In the genomic region with DNA sequence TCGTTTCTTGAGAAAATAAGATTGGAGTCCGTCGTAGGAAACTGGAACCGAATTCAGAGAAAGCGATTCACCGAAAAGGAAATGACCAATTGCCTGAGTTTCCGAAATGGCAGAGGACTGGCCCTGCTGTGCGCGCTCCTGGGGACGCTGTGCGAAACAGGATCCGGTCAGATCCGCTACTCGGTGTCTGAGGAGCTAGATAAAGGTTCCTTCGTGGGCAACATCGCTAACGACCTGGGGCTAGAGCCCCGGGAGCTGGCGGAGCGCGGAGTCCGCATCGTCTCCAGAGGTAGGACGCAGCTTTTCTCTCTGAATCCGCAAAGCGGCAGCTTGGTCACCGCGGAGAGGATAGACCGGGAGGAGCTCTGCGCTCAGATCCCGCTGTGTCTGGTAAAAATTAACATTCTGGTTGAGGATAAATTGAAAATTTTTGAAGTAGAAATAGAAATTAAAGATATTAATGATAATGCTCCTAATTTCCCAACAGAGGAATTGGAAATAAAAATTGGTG, we compare ENCODE assay signal across 7 cellular contexts. TPM values are rescaled to one million over a fixed set of nuclear protein-coding genes. Genes with fewer than 3 reads are reported as not detected.
DNase-seq lines count a peak whose midpoint lies in the region; ATAC-seq, FAIRE-seq and TF ChIP-seq lines count a peak whose summit lies in the region.
"Had no signal": no experiment of that assay in that cellular context is flagged by ENCODE, and none has a peak within 500 bp of the region (broad histone marks: within the 10 kb centered on the region; RNA-seq: fewer than 3 reads in every experiment).

No MANE protein-coding gene starts in this region.

- H3K4me1 Mint-ChIP-seq in GM23338, result no peaks in the 10 kb centered on the region; the same call in 2 of the 3 replicates
- no peaks in the 10 kb centered on the region for H3K4me1 Mint-ChIP-seq in neural crest cell
- H3K4me1 Mint-ChIP-seq: nephron progenitor cell had no signal

- H3K27ac Mint-ChIP-seq in GM23338 (no peak overlapping the region), neural crest cell (ENCODE audit: unreplicated experiment) (no peak overlapping the region)
- H3K27ac Mint-ChIP-seq: nephron progenitor cell had no signal

- H3K79me2 ChIP-seq in GM23338 (replicated peaks; ENCODE audit: insufficient read depth), result no peaks in the 10 kb centered on the region

- H3K9me3 Mint-ChIP-seq in GM23338 (peaks cover 70% of the 10 kb centered on the region), neural crest cell (peaks cover 25% of the 10 kb centered on the region)

- no peaks in the 10 kb centered on the region for H3K9me2 ChIP-seq in GM23338 (ENCODE audit: insufficient read depth)

- no peak for ATAC-seq in GM23338
- ATAC-seq in GM18858 (IDR thresholded peaks at IDR 0.05; ENCODE audit: unreplicated experiment), result no peak

- H3K36me3 Mint-ChIP-seq in GM23338 (ENCODE audit: low read depth) (peaks cover 34% of the 10 kb centered on the region), neural crest cell (ENCODE audit: low read depth) (peaks cover 16% of the 10 kb centered on the region)

- no peak for FAIRE-seq in bronchial epithelial cell (lab: Jason Lieb, UNC)

- TF ChIP-seq CTCF in GM23338 (conservative IDR thresholded peaks at IDR 0.05; ENCODE audit: low read depth in 2 of 2), result 0 out of 4 replicates have a peak, but pooled peaks of 1 of the 2 experiments have one; percentile 8
- no peak for TF ChIP-seq CTCF in bronchial epithelial cell (IDR thresholded peaks at IDR 0.05; ENCODE audit: insufficient read depth, low read length, severe bottlenecking)
- peak; percentile 18 for TF ChIP-seq CTCF in neural crest cell (conservative IDR thresholded peaks at IDR 0.05)

- H3F3A ChIP-seq in GM23338 (replicated peaks; ENCODE audit: low read depth), result no peaks in the 10 kb centered on the region

- H4K20me1 ChIP-seq in GM23338 (replicated peaks; ENCODE audit: insufficient read depth), result no peaks in the 10 kb centered on the region

- H3K36me3 ChIP-seq in GM23338 (ENCODE audit: insufficient read depth) (no peaks in the 10 kb centered on the region), bronchial epithelial cell (ENCODE audit: control insufficient read depth, insufficient read depth, low read length) (no peaks in the 10 kb centered on the region)

- H3K4me2 ChIP-seq in GM23338, result no peak overlapping the region

- H3K4me1 ChIP-seq in GM23338 (ENCODE audit: insufficient read depth), result no peaks in the 10 kb centered on the region

- peak overlapping the region; percentile 66; the same call in 1 of the 2 replicates for H2AFZ ChIP-seq in GM23338

- H3K27me3 ChIP-seq in GM23338 (ENCODE audit: insufficient read depth) (no peaks in the 10 kb centered on the region), bronchial epithelial cell (ENCODE audit: control insufficient read depth, insufficient read depth, low read length) (no peaks in the 10 kb centered on the region)

- DNase-seq in GM23338 (ENCODE audit: low spot score) (no peak), bronchial epithelial cell (ENCODE audit: low read depth) (no peak), neural crest cell (ENCODE audit: low read depth, low spot score) (no peak), NCI-H1436 (lab: John Stamatoyannopoulos, UW) (no peak), NK-92 (lab: John Stamatoyannopoulos, UW; ENCODE audit: unreplicated experiment) (no peak)
- DNase-seq: nephron progenitor cell had no signal

- H3K27ac ChIP-seq in GM23338 (ENCODE audit: low read depth), result no peak overlapping the region

- no peak overlapping the region for H3K4me3 ChIP-seq in GM23338
- H3K4me3 ChIP-seq in bronchial epithelial cell (ENCODE audit: low read depth, low read length), result peak overlapping the region; percentile 2

- H3K4me3 Mint-ChIP-seq in GM23338 (no peak overlapping the region), neural crest cell (no peak overlapping the region)
- H3K4me3 Mint-ChIP-seq: nephron progenitor cell had no signal

- H3K27me3 Mint-ChIP-seq in GM23338 (ENCODE audit: insufficient read depth, low read depth, poor library complexity), result peaks cover 2% of the 10 kb centered on the region
- no peaks in the 10 kb centered on the region for H3K27me3 Mint-ChIP-seq in neural crest cell (ENCODE audit: low read depth)

TF ChIP-seq in GM23338, 12 proteins besides CTCF, POLR2A, EP300 and RAD21 (continues in another document):
- TF ChIP-seq, protein P1, sequence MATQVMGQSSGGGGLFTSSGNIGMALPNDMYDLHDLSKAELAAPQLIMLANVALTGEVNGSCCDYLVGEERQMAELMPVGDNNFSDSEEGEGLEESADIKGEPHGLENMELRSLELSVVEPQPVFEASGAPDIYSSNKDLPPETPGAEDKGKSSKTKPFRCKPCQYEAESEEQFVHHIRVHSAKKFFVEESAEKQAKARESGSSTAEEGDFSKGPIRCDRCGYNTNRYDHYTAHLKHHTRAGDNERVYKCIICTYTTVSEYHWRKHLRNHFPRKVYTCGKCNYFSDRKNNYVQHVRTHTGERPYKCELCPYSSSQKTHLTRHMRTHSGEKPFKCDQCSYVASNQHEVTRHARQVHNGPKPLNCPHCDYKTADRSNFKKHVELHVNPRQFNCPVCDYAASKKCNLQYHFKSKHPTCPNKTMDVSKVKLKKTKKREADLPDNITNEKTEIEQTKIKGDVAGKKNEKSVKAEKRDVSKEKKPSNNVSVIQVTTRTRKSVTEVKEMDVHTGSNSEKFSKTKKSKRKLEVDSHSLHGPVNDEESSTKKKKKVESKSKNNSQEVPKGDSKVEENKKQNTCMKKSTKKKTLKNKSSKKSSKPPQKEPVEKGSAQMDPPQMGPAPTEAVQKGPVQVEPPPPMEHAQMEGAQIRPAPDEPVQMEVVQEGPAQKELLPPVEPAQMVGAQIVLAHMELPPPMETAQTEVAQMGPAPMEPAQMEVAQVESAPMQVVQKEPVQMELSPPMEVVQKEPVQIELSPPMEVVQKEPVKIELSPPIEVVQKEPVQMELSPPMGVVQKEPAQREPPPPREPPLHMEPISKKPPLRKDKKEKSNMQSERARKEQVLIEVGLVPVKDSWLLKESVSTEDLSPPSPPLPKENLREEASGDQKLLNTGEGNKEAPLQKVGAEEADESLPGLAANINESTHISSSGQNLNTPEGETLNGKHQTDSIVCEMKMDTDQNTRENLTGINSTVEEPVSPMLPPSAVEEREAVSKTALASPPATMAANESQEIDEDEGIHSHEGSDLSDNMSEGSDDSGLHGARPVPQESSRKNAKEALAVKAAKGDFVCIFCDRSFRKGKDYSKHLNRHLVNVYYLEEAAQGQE (IDR thresholded peaks at IDR 0.05; ENCODE audit: unreplicated experiment), result no peak

RNA-seq across cellular contexts. Expression of a gene that starts 0.4 kb away (rescaled TPM):
- total RNA-seq in GM23338 (2014; rRNA removed; shearing (Covaris generic)), result 0.90 and 1.2 TPM in 2 replicates
- polyA plus RNA-seq in GM23338 (2016; fragmentation: Nextera tagmentation; extraction: Ambion mirVana), result 0.28 and 0.63 TPM in 2 replicates
- total RNA-seq in bronchial epithelial cell (under 0.01 and 0.13 TPM in 2 replicates), neural crest cell (0.16 and 0.33 TPM in 2 replicates)

RNA-seq across cellular contexts. Expression of a gene that starts 5.4 kb away (rescaled TPM):
- 0.82 and 1.0 TPM in 2 replicates for total RNA-seq in GM23338 (2014; rRNA removed; shearing (Covaris generic))
- polyA plus RNA-seq in GM23338 (2016; fragmentation: Nextera tagmentation; extraction: Ambion mirVana), result 0.17 and 0.45 TPM in 2 replicates
- total RNA-seq in bronchial epithelial cell (under 0.01 and 0.26 TPM in 2 replicates), neural crest cell (0.32 and 0.54 TPM in 2 replicates)

RNA-seq across cellular contexts. Expression of a gene that starts 5.9 kb away (rescaled TPM):
- 8.9 and 9.1 TPM in 2 replicates for total RNA-seq in GM23338 (2014; rRNA removed; shearing (Covaris generic))
- 0.52 and 0.74 TPM in 2 replicates for polyA plus RNA-seq in GM23338 (2016; fragmentation: Nextera tagmentation; extraction: Ambion mirVana)
- total RNA-seq in bronchial epithelial cell (under 0.01 and 0.26 TPM in 2 replicates), neural crest cell (2.8 and 3.0 TPM in 2 replicates)

RNA-seq across cellular contexts. Expression of a gene that starts 10.8 kb away (rescaled TPM):
- 4.2 and 7.2 TPM in 2 replicates for total RNA-seq in GM23338 (2014; rRNA removed; shearing (Covaris generic))
- polyA plus RNA-seq in GM23338 (2016; fragmentation: Nextera tagmentation; extraction: Ambion mirVana), result 0.33 and 0.99 TPM in 2 replicates
- total RNA-seq in bronchial epithelial cell (0.26 and 0.53 TPM in 2 replicates), neural crest cell (0.56 and 0.93 TPM in 2 replicates)

RNA-seq across cellular contexts. Expression of a gene that starts 13.7 kb away (rescaled TPM):
- total RNA-seq in GM23338 (2014; rRNA removed; shearing (Covaris generic)), result 1.7 and 2.2 TPM in 2 replicates
- 0.07 and 0.39 TPM in 2 replicates for polyA plus RNA-seq in GM23338 (2016; fragmentation: Nextera tagmentation; extraction: Ambion mirVana)
- total RNA-seq in bronchial epithelial cell (under 0.01 and 0.26 TPM in 2 replicates), neural crest cell (0.54 and 0.93 TPM in 2 replicates)
